14 cellular contexts compared by ENCODE assay signal in the genomic region with DNA sequence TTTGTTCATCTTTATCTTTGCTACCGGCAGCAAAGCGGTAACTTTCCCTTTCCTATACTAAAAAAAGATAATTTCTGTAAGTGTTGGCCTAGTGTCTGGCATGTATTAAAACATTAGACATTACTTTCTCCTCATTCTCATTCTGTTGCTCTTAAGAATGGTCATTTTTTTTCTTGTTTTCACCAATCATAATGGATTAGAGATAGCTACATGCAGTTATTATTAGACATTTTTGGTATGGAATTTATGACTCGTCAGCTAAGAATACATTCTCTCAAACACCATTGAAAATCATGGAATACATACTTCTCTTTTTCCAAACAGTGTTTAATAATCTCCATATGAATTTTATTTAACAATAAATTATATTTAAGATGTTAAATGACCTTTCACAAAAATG.
"Had no signal": no experiment of that assay in that cellular context is flagged by ENCODE, and none has a peak within 500 bp of the region (broad histone marks: within the 10 kb centered on the region; RNA-seq: fewer than 3 reads in every experiment).

No MANE protein-coding gene starts in this region.

- H3K4me1 ChIP-seq: colonic mucosa, spleen had no signal

- ATAC-seq: esophagus mucosa; left cardiac atrium; natural killer cell; stimulated activated naive B cell treated with anti-CD40 and anti-IgM and Interleukin-4, amounts not matched to agents 10 μg/mL and 1 μg/mL and 100 μg/mL, for 72 hours had no signal

- H3K27ac ChIP-seq: brain microvascular endothelial cell, colonic mucosa, hepatocyte, neutrophil, spleen had no signal

- H3K36me3 ChIP-seq: brain microvascular endothelial cell, colonic mucosa, neutrophil, spleen had no signal

- H3K27me3 ChIP-seq: brain microvascular endothelial cell, colonic mucosa, hepatocyte, neutrophil, spleen had no signal

- H3K9me3 ChIP-seq: colonic mucosa, neutrophil had no signal

- DNase-seq: activated CD4-positive, alpha-beta T cell treated with anti-CD3 and anti-CD28 coated beads, Interleukin-2, amount 50 U/mL, for 48 hours; activated gamma-delta T cell treated with Interleukin-2 at 50 U/mL for 16 hours; brain microvascular endothelial cell; central memory CD4-positive, alpha-beta T cell; colonic mucosa; left cardiac atrium; natural killer cell; spleen; stimulated activated naive B cell treated with anti-CD40 and anti-IgM and Interleukin-4, amounts not matched to agents 10 μg/mL and 1 μg/mL and 100 μg/mL, for 72 hours; SW 1271; T-helper 2 cell had no signal

- H3K4me3 ChIP-seq: colonic mucosa, hepatocyte, spleen had no signal
